Comparison of ENCODE assay signal across 9 cellular contexts in the genomic region with DNA sequence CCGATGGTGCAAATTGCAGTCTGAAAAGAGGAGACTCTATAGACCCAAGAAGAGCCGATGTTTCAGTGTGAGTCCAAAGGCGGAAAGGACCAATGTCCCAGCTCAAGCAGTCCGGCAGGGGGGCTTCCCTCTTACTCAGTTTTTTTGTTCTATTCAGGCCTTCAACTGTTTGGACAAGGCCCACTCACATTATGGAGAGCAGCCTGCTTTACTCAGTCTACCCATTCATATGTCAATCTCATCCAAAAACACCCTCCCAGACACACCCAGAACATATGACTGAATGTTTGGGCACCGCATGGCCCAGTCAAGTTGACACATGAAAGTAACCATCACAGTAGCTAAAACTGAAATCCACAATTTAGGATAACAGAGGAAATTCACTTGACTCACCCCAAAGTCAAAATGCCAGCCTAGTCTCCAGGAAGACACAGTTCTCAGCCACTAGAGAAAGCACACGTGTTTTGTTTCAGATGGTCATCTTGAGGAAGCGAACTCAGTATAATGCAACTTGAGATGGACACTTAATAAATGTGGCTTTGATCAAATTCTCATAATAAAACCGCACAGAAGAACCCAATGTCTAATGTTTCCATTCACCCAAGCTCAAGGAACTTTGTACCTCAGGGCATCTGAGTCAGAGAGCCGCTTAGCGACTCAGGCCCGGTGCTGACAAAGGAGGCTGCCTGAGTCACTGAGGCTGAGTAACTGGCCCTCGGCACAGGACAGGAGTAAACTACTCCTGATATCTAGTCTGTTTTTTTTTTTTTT. TPM values are rescaled to one million over a fixed set of nuclear protein-coding genes. Genes with fewer than 3 reads are reported as not detected.
DNase-seq lines count a peak whose midpoint lies in the region; ATAC-seq and TF ChIP-seq lines count a peak whose summit lies in the region.
"Had no signal": no experiment of that assay in that cellular context is flagged by ENCODE, and none has a peak within 500 bp of the region (broad histone marks: within the 10 kb centered on the region; RNA-seq: fewer than 3 reads in every experiment).

No MANE protein-coding gene starts in this region.

- peaks cover 1% of the 10 kb centered on the region for H3K36me3 ChIP-seq in kidney epithelial cell (ENCODE audit: control insufficient read depth, insufficient read depth, low read length)

- H3K4me3 ChIP-seq in kidney epithelial cell (ENCODE audit: low read depth, low read length), result peak overlapping the region; percentile 82

- no peak for ATAC-seq in GM18907 (IDR thresholded peaks at IDR 0.05; ENCODE audit: unreplicated experiment)

- H3K27me3 Mint-ChIP-seq in activated naive CD4-positive, alpha-beta T cell treated with anti-CD3 and anti-CD28 coated beads, Interleukin-2, amount 50 U/mL, for 24 hours, result peaks cover 10% of the 10 kb centered on the region
- H3K27me3 Mint-ChIP-seq in progenitor cell of endocrine pancreas, result peaks cover 39% of the 10 kb centered on the region

- no peak for TF ChIP-seq CTCF in kidney epithelial cell (IDR thresholded peaks at IDR 0.05; ENCODE audit: insufficient read depth, low read length, poor library complexity, severe bottlenecking)
- no peak for TF ChIP-seq CTCF in progenitor cell of endocrine pancreas (IDR thresholded peaks at IDR 0.05; ENCODE audit: unreplicated experiment)

- no peaks in the 10 kb centered on the region for H3K36me3 Mint-ChIP-seq in activated naive CD4-positive, alpha-beta T cell treated with anti-CD3 and anti-CD28 coated beads, Interleukin-2, amount 50 U/mL, for 24 hours
- H3K36me3 Mint-ChIP-seq in progenitor cell of endocrine pancreas (ENCODE audit: insufficient read depth), result no peaks in the 10 kb centered on the region

- peak; percentile 27 for DNase-seq in NCI-H2196 (lab: John Stamatoyannopoulos, UW; ENCODE audit: unreplicated experiment)
- no peak for DNase-seq in NCI-H2196 treated with DMSO at 0.1 percent for 48 hours (lab: John Stamatoyannopoulos, UW; ENCODE audit: unreplicated experiment)
- DNase-seq in kidney epithelial cell (ENCODE audit: low read depth), result peak; percentile 88
- peak; percentile 19 for DNase-seq in stimulated activated CD8-positive, alpha-beta memory T cell treated with anti-CD3 and anti-CD28 coated beads, Interleukin-7, amount 100 ng/mL, for 24 hours (ENCODE audit: low read depth)
- DNase-seq in progenitor cell of endocrine pancreas (ENCODE audit: low spot score, unreplicated experiment), result no peak
- DNase-seq in DMS79 (lab: John Stamatoyannopoulos, UW), result no peak

- no peaks in the 10 kb centered on the region for H3K9me3 Mint-ChIP-seq in activated naive CD4-positive, alpha-beta T cell treated with anti-CD3 and anti-CD28 coated beads, Interleukin-2, amount 50 U/mL, for 24 hours
- H3K9me3 Mint-ChIP-seq in progenitor cell of endocrine pancreas (ENCODE audit: low read depth), result peaks cover 4% of the 10 kb centered on the region

- no peaks in the 10 kb centered on the region for H3K27me3 ChIP-seq in kidney epithelial cell (ENCODE audit: control insufficient read depth, insufficient read depth, low read length)

- no peak overlapping the region for H3K4me3 Mint-ChIP-seq in activated naive CD4-positive, alpha-beta T cell treated with anti-CD3 and anti-CD28 coated beads, Interleukin-2, amount 50 U/mL, for 24 hours
- no peak overlapping the region for H3K4me3 Mint-ChIP-seq in progenitor cell of endocrine pancreas (ENCODE audit: low read depth)
- H3K4me3 Mint-ChIP-seq: B cell had no signal

- peak overlapping the region; percentile 43 for H3K27ac Mint-ChIP-seq in activated naive CD4-positive, alpha-beta T cell treated with anti-CD3 and anti-CD28 coated beads, Interleukin-2, amount 50 U/mL, for 24 hours
- H3K27ac Mint-ChIP-seq in progenitor cell of endocrine pancreas, result no peak overlapping the region
- H3K27ac Mint-ChIP-seq: B cell had no signal

- H3K4me1 Mint-ChIP-seq in activated naive CD4-positive, alpha-beta T cell treated with anti-CD3 and anti-CD28 coated beads, Interleukin-2, amount 50 U/mL, for 24 hours, result peaks cover 27% of the 10 kb centered on the region
- peaks cover 2% of the 10 kb centered on the region for H3K4me1 Mint-ChIP-seq in progenitor cell of endocrine pancreas (ENCODE audit: low read depth)

RNA-seq across cellular contexts. Expression of gene FHL2, which starts 2.4 kb away (rescaled TPM):
- total RNA-seq in kidney epithelial cell (260 and 265 TPM in 2 replicates), progenitor cell of endocrine pancreas (2.2 and 3.0 TPM in 2 replicates)
- total RNA-seq: B cell had no signal

RNA-seq across cellular contexts. Expression of gene C2orf49, which starts 59.1 kb away (rescaled TPM):
- 23.3 and 29.5 TPM in 2 replicates for total RNA-seq in kidney epithelial cell
- 24.7 and 27.2 TPM in 2 replicates for total RNA-seq in progenitor cell of endocrine pancreas

Comparison
In these comparisons a context has a peak if more than half of its experiments do, and no peak if none do; other contexts are left out.
1. DNase-seq: peak in NCI-H2196 (single experiment), kidney epithelial cell (single experiment) and stimulated activated CD8-positive, alpha-beta memory T cell treated with anti-CD3 and anti-CD28 coated beads, Interleukin-7, amount 100 ng/mL, for 24 hours (single experiment); none in NCI-H2196 treated with DMSO at 0.1 percent for 48 hours (single experiment), progenitor cell of endocrine pancreas (single experiment) and DMS79 (single experiment).
2. RNA of gene FHL2, which starts 2.4 kb away (total RNA-seq): 260 to 265 TPM in kidney epithelial cell; 2.2 to 3.0 TPM in progenitor cell of endocrine pancreas; every median in the first group is over 10 times any median in the second.